8 cellular contexts compared by ENCODE assay signal in genomic region chr9:128504485-128505413, GRCh38. TPM values are rescaled to one million over a fixed set of nuclear protein-coding genes. Genes with fewer than 3 reads are reported as not detected.
DNase-seq lines count a peak whose midpoint lies in the region; ATAC-seq and TF ChIP-seq lines count a peak whose summit lies in the region.

GLE1 (plus strand) TSS chr9:128504719; CDS start chr9:128504806, 87 bp downstream.

- peak; percentile 81 for DNase-seq in DMS114 treated with DMSO at 0.1 percent for 48 hours (lab: John Stamatoyannopoulos, UW; ENCODE audit: unreplicated experiment)
- DNase-seq in OCI-M1 (lab: John Stamatoyannopoulos, UW), result peak; percentile 96
- DNase-seq in activated T-cell treated with anti-CD3 and anti-CD28 coated beads for 24 hours (ENCODE audit: low read depth), result peak; percentile 96
- peak; percentile 95 for DNase-seq in epithelial cell of esophagus (ENCODE audit: low read depth)
- DNase-seq in stimulated activated CD8-positive, alpha-beta memory T cell treated with anti-CD3 and anti-CD28 coated beads, Interleukin-4, amount 100 ng/mL, for 1 hour (ENCODE audit: low read depth in 2 of 2, low spot score in 1 of 2), result peak; percentile 94

- no peaks in the 10 kb centered on the region for H3K9me3 ChIP-seq in mononuclear cell (ENCODE audit: low read depth, low read length)

- H3K4me3 ChIP-seq in epithelial cell of esophagus (ENCODE audit: low read length) (peak within 1 kb of the TSS; percentile 87), mononuclear cell (ENCODE audit: low read length) (peak within 1 kb of the TSS; percentile 91)

- peak within 1 kb of the TSS; percentile 90 to 98 (median 93) for H3K27ac Mint-ChIP-seq in IgD-negative memory B cell

- peaks cover 24% of the 10 kb centered on the region for H3K4me1 ChIP-seq in mononuclear cell (ENCODE audit: insufficient read depth, low read length)

- peaks cover 22 to 23% (median 22%) of the 10 kb centered on the region in 3 donors for H3K4me1 Mint-ChIP-seq in IgD-negative memory B cell

- no peaks in the 10 kb centered on the region for H3K27me3 Mint-ChIP-seq in IgD-negative memory B cell

- H3K9me3 Mint-ChIP-seq in IgD-negative memory B cell, result no peaks in the 10 kb centered on the region

- TF ChIP-seq CTCF in epithelial cell of esophagus (IDR thresholded peaks at IDR 0.05; ENCODE audit: insufficient read depth, low read depth, low read length, missing control alignments), result no peak

- peak within 1 kb of the TSS; percentile 93 to 100 (median 97) for H3K4me3 Mint-ChIP-seq in IgD-negative memory B cell

- H3K27me3 ChIP-seq in mononuclear cell (ENCODE audit: insufficient read depth, low read length), result no peaks in the 10 kb centered on the region

- ATAC-seq in GM21529 (IDR thresholded peaks at IDR 0.05; ENCODE audit: unreplicated experiment), result peak; percentile 85

- H3K36me3 Mint-ChIP-seq in IgD-negative memory B cell, result no peaks in the 10 kb centered on the region

RNA-seq across cellular contexts. Expression of gene GLE1, which starts in this region (rescaled TPM):
- 25.3 TPM for polyA plus RNA-seq in IgD-negative memory B cell
- 12.7 TPM for total RNA-seq in mononuclear cell

Comparison
In these comparisons a context has a peak if more than half of its experiments do, and no peak if none do; other contexts are left out.
1. Peak in every context shown above with its lines: DNase-seq, ATAC-seq and H3K4me3 ChIP-seq.